Comparison of ENCODE assay signal across 8 cellular contexts in the genomic region with DNA sequence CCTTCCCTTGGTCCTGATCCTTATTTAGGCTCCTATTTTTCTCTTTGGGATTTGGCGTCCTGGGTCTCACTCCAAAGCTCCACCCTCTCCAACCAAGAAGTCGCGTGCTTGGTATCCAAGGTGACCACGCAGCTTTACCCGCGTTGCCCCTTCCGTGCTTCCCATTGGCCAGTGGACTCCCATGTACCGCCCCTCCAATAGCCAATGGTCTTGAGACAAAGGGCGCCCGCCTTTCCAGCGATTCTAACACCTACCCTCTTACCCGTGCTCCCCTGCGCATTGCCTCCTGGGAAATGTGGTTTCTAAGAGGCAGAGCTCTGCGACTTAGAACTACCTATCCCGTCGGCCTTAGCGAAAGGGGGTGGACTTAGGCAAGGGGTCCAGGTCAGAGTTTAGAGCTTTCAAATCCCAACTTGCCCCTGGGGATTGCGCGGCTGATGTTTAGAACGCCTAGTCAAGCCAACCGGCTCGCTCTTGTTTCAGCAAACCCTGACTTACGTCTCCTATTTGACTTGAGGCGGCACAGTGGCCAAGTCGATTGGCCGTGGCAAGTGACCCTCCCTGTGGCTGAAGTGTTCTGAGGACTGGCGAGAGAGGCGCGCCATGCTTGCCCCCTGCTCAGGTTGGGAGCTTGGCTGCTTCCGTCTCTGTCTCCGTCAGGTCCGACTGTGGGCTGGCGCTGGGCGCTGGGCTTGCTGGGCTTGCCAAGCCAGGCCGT. TPM values are rescaled to one million over a fixed set of nuclear protein-coding genes. Genes with fewer than 3 reads are reported as not detected.
DNase-seq lines count a peak whose midpoint lies in the region; ATAC-seq and TF ChIP-seq lines count a peak whose summit lies in the region.
"Not testable (repeated sequence)": the region's sequence is repeated elsewhere in the genome, so short reads cannot be mapped to it uniquely, and the experiment has no call there.

Gene FAM185A, plus strand, starts transcription at position 395 of the 718 bp plus-strand sequence. Its CDS starts 209 bp downstream, at position 604.

- not testable (repeated sequence) for BruUV-seq in PC-9 (replicated peaks; lab: Mats Ljungman, UMichigan)

- H3K4me1 Mint-ChIP-seq in activated T-cell treated with anti-CD3 and anti-CD28 coated beads, Interleukin-2, amount 50 U/mL, for 4 hours (ENCODE audit: low read depth), result peaks cover 13% of the 10 kb centered on the region

- not testable (repeated sequence) for H3F3A ChIP-seq in PC-9 (ENCODE audit: insufficient read depth, low read depth)

- not testable (repeated sequence) for H3K9me3 Mint-ChIP-seq in activated T-cell treated with anti-CD3 and anti-CD28 coated beads, Interleukin-2, amount 50 U/mL, for 4 hours

- peaks cover 13% of the 10 kb centered on the region for H3K4me1 ChIP-seq in PC-9 (replicated peaks; ENCODE audit: insufficient read depth)
- not testable (repeated sequence) for H3K4me1 ChIP-seq in esophagus (ENCODE audit: control insufficient read depth in 2 of 2, insufficient read depth in 2 of 2, low read length in 1 of 2); mucosa of rectum (ENCODE audit: control insufficient read depth in 2 of 2, insufficient read depth in 2 of 2, low read length in 2 of 2)

- intact Hi-C loops in PC-9 (cut with micrococcal nuclease; ENCODE audit: unreplicated experiment), result loop anchor here (10.0 kb wide), 1 partner anchor 326 kb away; the partner anchor contains the start of genes ARMC10 and FBXL13

- peak within 1 kb of the TSS; percentile 41 to 77 for H3K9ac ChIP-seq in mucosa of rectum (ENCODE audit: low read depth in 1 of 2, low read length in 2 of 2)

- not testable (repeated sequence) for H3K36me3 ChIP-seq in PC-9 (ENCODE audit: low read depth); esophagus (ENCODE audit: control insufficient read depth in 2 of 2, insufficient read depth in 2 of 2, low read length in 1 of 2); mucosa of rectum (ENCODE audit: control insufficient read depth in 2 of 2, insufficient read depth in 2 of 2, low read length in 2 of 2)

- DNase-seq in DMS53 treated with DMSO at 0.1 percent for 48 hours (lab: John Stamatoyannopoulos, UW; ENCODE audit: unreplicated experiment) (peak; percentile 99), KBM-7 (peak; percentile 100), PC-9 (peak; percentile 98)
- peak; percentile 89 for DNase-seq in activated T-cell treated with anti-CD3 and anti-CD28 coated beads, Interleukin-2, amount 50 U/mL, for 4 hours
- DNase-seq in stimulated activated CD8-positive, alpha-beta memory T cell treated with anti-CD3 and anti-CD28 coated beads, Interleukin-4, amount 100 ng/mL, for 4 hours (ENCODE audit: low read depth in 2 of 2, low spot score in 1 of 2), result peak; percentile 89 to 91

- H4K20me1 ChIP-seq in PC-9 (ENCODE audit: insufficient read depth), result not testable (repeated sequence)

- in situ Hi-C loops in KBM-7 (cut with MboI; ENCODE audit: low pct_unique_long_range_greater_than_20kb, low sequenced_read_pairs), result not testable (repeated sequence)

- H3K79me2 ChIP-seq in PC-9 (ENCODE audit: low read depth), result peaks cover 16% of the 10 kb centered on the region

- ATAC-seq in GM21723 (IDR thresholded peaks at IDR 0.05; ENCODE audit: unreplicated experiment), result peak; percentile 99
- peak; percentile 99 for ATAC-seq in activated T-cell treated with anti-CD3 and anti-CD28 coated beads, Interleukin-2, amount 50 U/mL, for 4 hours

- not testable (repeated sequence) for H3K27me3 ChIP-seq in PC-9 (ENCODE audit: insufficient read depth, low read depth); esophagus (ENCODE audit: control insufficient read depth in 1 of 2, insufficient read depth in 2 of 2, low read length in 2 of 2); mucosa of rectum (ENCODE audit: control insufficient read depth in 2 of 2, insufficient read depth in 2 of 2, low read length in 2 of 2)

- H3K9me2 ChIP-seq in PC-9 (ENCODE audit: insufficient read depth), result not testable (repeated sequence)

- peak within 1 kb of the TSS; percentile 86 for H3K4me3 Mint-ChIP-seq in activated T-cell treated with anti-CD3 and anti-CD28 coated beads, Interleukin-2, amount 50 U/mL, for 4 hours

- CTCF ChIA-PET in PC-9 (lab: Charles Lee), result interaction anchor here (0.6 to 1.1 kb wide), 4 partner anchors 313 to 326 kb away, joined by 3 to 6 read pairs (median 4); partner anchors contain the start of gene ARMC10

- 0 out of 2 replicates have a peak within 1 kb of the TSS, but pooled peaks have one; percentile 21 for H3K27ac ChIP-seq in PC-9
- H3K27ac ChIP-seq in esophagus (ENCODE audit: low read depth in 2 of 2, low read length in 1 of 2), result peak within 1 kb of the TSS; percentile 15 to 44
- peak within 1 kb of the TSS; percentile 57 to 67 for H3K27ac ChIP-seq in mucosa of rectum (ENCODE audit: low read depth in 2 of 2, low read length in 2 of 2)

- WGBS in esophagus, 2 donors, result 1% methylated on average over 30 to 35 of the region's 35 CpGs

- TF ChIP-seq CTCF in PC-9 (conservative IDR thresholded peaks at IDR 0.05), result not testable (repeated sequence)

- POLR2A ChIA-PET in PC-9 (lab: Charles Lee; ENCODE audit: unreplicated experiment), result interaction anchor here (1.2 kb wide), 1 partner anchor 326 kb away, joined by 5 read pairs; the partner anchor contains the start of genes ARMC10 and FBXL13

- peak within 1 kb of the TSS; percentile 68 for H3K4me2 ChIP-seq in PC-9

- H3K4me3 ChIP-seq in PC-9 (peak within 1 kb of the TSS; percentile 84), esophagus (ENCODE audit: low read depth in 1 of 2, low read length in 2 of 2) (peak within 1 kb of the TSS; percentile 59 to 82), mucosa of rectum (ENCODE audit: low read length in 2 of 2) (peak within 1 kb of the TSS; percentile 77 to 84)

- peak within 1 kb of the TSS; percentile 84 for H2AFZ ChIP-seq in PC-9

- H3K36me3 Mint-ChIP-seq in activated T-cell treated with anti-CD3 and anti-CD28 coated beads, Interleukin-2, amount 50 U/mL, for 4 hours (ENCODE audit: insufficient read depth), result not testable (repeated sequence)

- not testable (repeated sequence) for H3K27me3 Mint-ChIP-seq in activated T-cell treated with anti-CD3 and anti-CD28 coated beads, Interleukin-2, amount 50 U/mL, for 4 hours (ENCODE audit: low read depth)

- H3K9me3 ChIP-seq in PC-9 (ENCODE audit: insufficient read depth, low read depth); esophagus (ENCODE audit: control insufficient read depth in 2 of 2, insufficient read depth in 1 of 2, low read depth in 1 of 2, low read length in 1 of 2); mucosa of rectum (ENCODE audit: control insufficient read depth in 2 of 2, low read length in 2 of 2): not testable (repeated sequence)

RNA-seq across cellular contexts. Expression of gene FAM185A, which starts in this region (rescaled TPM):
- 9.2 and 13.1 TPM in 2 replicates for total RNA-seq in PC-9 (2021)
- 10 to 100 TPM in 2 of 3 donors, 1 to 10 TPM in 1; 9.1 to 12.9 (median 10.3) TPM for total RNA-seq in activated T-cell treated with anti-CD3 and anti-CD28 coated beads, Interleukin-2, amount 50 U/mL, for 4 hours
- 1 to 10 TPM; 3.5 to 4.9 TPM for polyA plus RNA-seq in esophagus

Comparison
In these comparisons a context has a peak if more than half of its experiments do, and no peak if none do; other contexts are left out.
1. Peak in every context shown above with its lines: DNase-seq, ATAC-seq, H3K4me3 ChIP-seq and H3K27ac ChIP-seq.